8 cellular contexts compared by ENCODE assay signal in genomic region chr17:80832266-80832676, GRCh38.
A peak's percentile ranks its signal among the peaks of the same experiment; 100 is the strongest.
DNase-seq lines count a peak whose midpoint lies in the region; ATAC-seq and TF ChIP-seq lines count a peak whose summit lies in the region.

No MANE protein-coding gene starts in this region.

- ATAC-seq in left colon: peak; percentile 49
- no peak for ATAC-seq in stimulated activated memory B cell treated with anti-CD40 and anti-IgM and Interleukin-4, amounts not matched to agents 10 μg/mL and 1 μg/mL and 100 μg/mL, for 72 hours
- ATAC-seq in HG03139 (IDR thresholded peaks at IDR 0.05; ENCODE audit: unreplicated experiment): no peak

- peak overlapping the region; percentile 98 for H3K27ac Mint-ChIP-seq in stimulated activated memory B cell treated with anti-CD40 and anti-IgM and Interleukin-4, amounts not matched to agents 10 μg/mL and 1 μg/mL and 100 μg/mL, for 72 hours

- intact Hi-C loops in left colon (cut with DNase I, micrococcal nuclease): no loop called here

- H3K4me1 Mint-ChIP-seq in stimulated activated memory B cell treated with anti-CD40 and anti-IgM and Interleukin-4, amounts not matched to agents 10 μg/mL and 1 μg/mL and 100 μg/mL, for 72 hours: peaks cover 30% of the 10 kb centered on the region

- no peak for TF ChIP-seq CTCF in cardiac fibroblast (IDR thresholded peaks at IDR 0.05; ENCODE audit: low read depth, low read length)

- H3K9me3 Mint-ChIP-seq in stimulated activated memory B cell treated with anti-CD40 and anti-IgM and Interleukin-4, amounts not matched to agents 10 μg/mL and 1 μg/mL and 100 μg/mL, for 72 hours: no peaks in the 10 kb centered on the region

- H3K36me3 Mint-ChIP-seq in stimulated activated memory B cell treated with anti-CD40 and anti-IgM and Interleukin-4, amounts not matched to agents 10 μg/mL and 1 μg/mL and 100 μg/mL, for 72 hours: no peaks in the 10 kb centered on the region

- peak overlapping the region; percentile 93 for H3K4me3 Mint-ChIP-seq in stimulated activated memory B cell treated with anti-CD40 and anti-IgM and Interleukin-4, amounts not matched to agents 10 μg/mL and 1 μg/mL and 100 μg/mL, for 72 hours

- no peaks in the 10 kb centered on the region for H3K27me3 Mint-ChIP-seq in stimulated activated memory B cell treated with anti-CD40 and anti-IgM and Interleukin-4, amounts not matched to agents 10 μg/mL and 1 μg/mL and 100 μg/mL, for 72 hours

- peak overlapping the region in 1 of 2 donors; percentile 43 for H3K4me3 ChIP-seq in cardiac fibroblast (replicated peaks in 1 of 2; ENCODE audit: low read depth in 2 of 2, low read length in 2 of 2)

- DNase-seq in NCI-H2107 (lab: John Stamatoyannopoulos, UW): peak; percentile 25
- DNase-seq in NCI-H2107 treated with DMSO at 0.1 percent for 48 hours (lab: John Stamatoyannopoulos, UW; ENCODE audit: unreplicated experiment): no peak
- DNase-seq in NCI-H460 (ENCODE audit: extremely low read depth, low read depth): peak; percentile 36
- peak; percentile 58 to 76 for DNase-seq in cardiac fibroblast (ENCODE audit: low read depth in 2 of 2)
- peak; percentile 51 to 60 for DNase-seq in left colon
- DNase-seq in NOMO-1 treated with dmso at 0.1 percent for 144 hours (lab: John Stamatoyannopoulos, UW; ENCODE audit: unreplicated experiment): no peak

Comparison
In these comparisons a context has a peak if more than half of its experiments do, and no peak if none do; other contexts are left out.
1. DNase-seq: peak in NCI-H2107 (single experiment), NCI-H460 (single experiment), cardiac fibroblast (2 of 2) and left colon (2 of 2); none in NCI-H2107 treated with DMSO at 0.1 percent for 48 hours (single experiment) and NOMO-1 treated with dmso at 0.1 percent for 144 hours (single experiment).